Comparison of ENCODE assay signal across 20 cellular contexts in genomic region chr12:42957136-42957535, GRCh38.
DNase-seq lines count a peak whose midpoint lies in the region; ATAC-seq and TF ChIP-seq lines count a peak whose summit lies in the region.
"Had no signal": no experiment of that assay in that cellular context is flagged by ENCODE, and none has a peak within 500 bp of the region (broad histone marks: within the 10 kb centered on the region; RNA-seq: fewer than 3 reads in every experiment).

No MANE protein-coding gene starts in this region.

- H3K27me3 ChIP-seq in MG63 (no peaks in the 10 kb centered on the region), RWPE2 (ENCODE audit: insufficient read depth, poor library complexity, severe bottlenecking) (no peaks in the 10 kb centered on the region), gastrocnemius medialis (no peaks in the 10 kb centered on the region)
- H3K27me3 ChIP-seq: BE2C, SJCRH30 had no signal

- H3K4me3 ChIP-seq in MG63 = no peak overlapping the region
- H3K4me3 ChIP-seq in RWPE2 (ENCODE audit: severe bottlenecking) = no peak overlapping the region
- no peak overlapping the region for H3K4me3 ChIP-seq in gastrocnemius medialis
- H3K4me3 ChIP-seq: GM12878, GM23248, SJCRH30 had no signal

- ATAC-seq in RWPE2 (ENCODE audit: low read depth) = no peak
- peak in 1 of 2 donors; percentile 29 for ATAC-seq in left cardiac atrium
- ATAC-seq in gastrocnemius medialis = no peak
- ATAC-seq in stimulated activated naive CD8-positive, alpha-beta T cell treated with anti-CD3 and anti-CD28 coated beads, Interleukin-15, Interleukin-2, amounts not matched to agents 100 U/mL and 50 U/mL, for 24 hours = no peak
- ATAC-seq: GM12878 had no signal

- H3K36me3 ChIP-seq in MG63 = no peaks in the 10 kb centered on the region
- H3K36me3 ChIP-seq in RWPE2 (ENCODE audit: low read depth) = no peaks in the 10 kb centered on the region
- no peaks in the 10 kb centered on the region for H3K36me3 ChIP-seq in gastrocnemius medialis
- H3K36me3 ChIP-seq: BE2C, SJCRH30 had no signal

- peaks cover 10% of the 10 kb centered on the region for H3K9me3 ChIP-seq in MG63
- no peaks in the 10 kb centered on the region for H3K9me3 ChIP-seq in RWPE2 (ENCODE audit: severe bottlenecking)
- H3K9me3 ChIP-seq in gastrocnemius medialis = no peaks in the 10 kb centered on the region
- H3K9me3 ChIP-seq: BE2C, SJCRH30 had no signal

- in situ Hi-C loops in gastrocnemius medialis (cut with MboI; ENCODE audit: low sequenced_read_pairs in 4 of 4) = no loop called here

- H3K4me1 ChIP-seq in RWPE2 (ENCODE audit: insufficient read depth, poor library complexity, severe bottlenecking) (peaks cover 42% of the 10 kb centered on the region), gastrocnemius medialis (peaks cover 0 to 3% of the 10 kb centered on the region in 2 donors)

- TF ChIP-seq CTCF in RWPE2 (IDR thresholded peaks at IDR 0.05; ENCODE audit: poor library complexity, severe bottlenecking) (no peak), gastrocnemius medialis (IDR thresholded peaks at IDR 0.05 in 4 of 5, conservative IDR thresholded peaks at IDR 0.05 in 1 of 5) (no peak)

- no peak for TF ChIP-seq POLR2A in gastrocnemius medialis (IDR thresholded peaks at IDR 0.05)

- DNase-seq in MG63 (peak; percentile 52), RWPE2 (ENCODE audit: low spot score) (no peak), left cardiac atrium (peak; percentile 42), pons (ENCODE audit: low spot score) (peak; percentile 11), gastrocnemius medialis (no peak), GDM1 (lab: John Stamatoyannopoulos, UW) (no peak)
- no peak for DNase-seq in stimulated activated naive CD8-positive, alpha-beta T cell treated with anti-CD3 and anti-CD28 coated beads, Interleukin-15, Interleukin-2, amounts not matched to agents 100 U/mL and 50 U/mL, for 24 hours
- DNase-seq: BE2C; Calu3; CD4-positive, alpha-beta T cell; DMS79; GM23248; HCEC 1CT; NCI-H1436 treated with DMSO at 0.1 percent for 48 hours; NCI-H2081 treated with DMSO at 0.1 percent for 48 hours; NCI-H2227 treated with DMSO at 0.1 percent for 48 hours; NCI-H526; NK-92 treated with Interleukin-12 subunit alpha and Interleukin-12 subunit beta, amount 100 ng/mL, for 24 hours; SJCRH30 had no signal

- intact Hi-C loops in left cardiac atrium (cut with DNase I) (no loop called here), gastrocnemius medialis (cut with DNase I; ENCODE audit: low total_unique reads) (no loop called here)

- H3K27ac ChIP-seq in RWPE2 (ENCODE audit: poor library complexity, severe bottlenecking) (peak overlapping the region; percentile 100), gastrocnemius medialis (no peak overlapping the region)
- H3K27ac ChIP-seq: GM23248, SJCRH30 had no signal

Comparison
In these comparisons a context has a peak if more than half of its experiments do, and no peak if none do; other contexts are left out.
1. DNase-seq: peak in MG63 (single experiment), left cardiac atrium (single experiment) and pons (single experiment); none in RWPE2 (single experiment), gastrocnemius medialis (0 of 2), stimulated activated naive CD8-positive, alpha-beta T cell treated with anti-CD3 and anti-CD28 coated beads, Interleukin-15, Interleukin-2, amounts not matched to agents 100 U/mL and 50 U/mL, for 24 hours (single experiment) and GDM1 (single experiment).